10 cellular contexts compared by ENCODE assay signal in genomic region chr14:106850913-106851825, GRCh38.
DNase-seq lines count a peak whose midpoint lies in the region; ATAC-seq and TF ChIP-seq lines count a peak whose summit lies in the region.
"Had no signal": no experiment of that assay in that cellular context is flagged by ENCODE, and none has a peak within 500 bp of the region (broad histone marks: within the 10 kb centered on the region; RNA-seq: fewer than 3 reads in every experiment).

No MANE protein-coding gene starts in this region.

- peak overlapping the region; percentile 89 for H3K27ac ChIP-seq in SU-DHL-6 (ENCODE audit: low read depth, low read length)
- H3K27ac ChIP-seq in body of pancreas: no peak overlapping the region

- peak overlapping the region; percentile 87 for H3K9ac ChIP-seq in SU-DHL-6 (ENCODE audit: low read length)

- ATAC-seq in GM18498 (IDR thresholded peaks at IDR 0.05; ENCODE audit: unreplicated experiment): peak; percentile 64
- ATAC-seq in GM19463 (IDR thresholded peaks at IDR 0.05; ENCODE audit: unreplicated experiment): peak; percentile 49
- ATAC-seq in HG03108 (IDR thresholded peaks at IDR 0.05; ENCODE audit: unreplicated experiment): peak; percentile 43
- ATAC-seq in body of pancreas: no peak

- peak overlapping the region; percentile 98 for H3K4me2 ChIP-seq in SU-DHL-6 (ENCODE audit: low read depth, low read length, poor library complexity, severe bottlenecking)

- H4K20me1 ChIP-seq in SU-DHL-6 (ENCODE audit: low read depth, low read length): no peaks in the 10 kb centered on the region

- peaks cover 71% of the 10 kb centered on the region for H3F3A ChIP-seq in SU-DHL-6 (ENCODE audit: insufficient read depth)

- peak overlapping the region; percentile 60 for H3K4me3 ChIP-seq in SU-DHL-6 (ENCODE audit: insufficient read depth, low read length, poor library complexity, severe bottlenecking)
- H3K4me3 ChIP-seq in body of pancreas: no peak overlapping the region

- no peak overlapping the region for H2AFZ ChIP-seq in SU-DHL-6 (ENCODE audit: low read depth, low read length, severe bottlenecking)

- no peaks in the 10 kb centered on the region for H3K9me2 ChIP-seq in SU-DHL-6 (replicated peaks; ENCODE audit: insufficient read depth, low read length)

- H3K27me3 ChIP-seq in SU-DHL-6 (ENCODE audit: low read length): no peaks in the 10 kb centered on the region
- H3K27me3 ChIP-seq in body of pancreas: no peaks in the 10 kb centered on the region

- no peak for DNase-seq in activated naive CD4-positive, alpha-beta T cell treated with anti-CD3 and anti-CD28 coated beads, Interleukin-2, amount 50 U/mL, for 16 hours
- DNase-seq in SIG-M5 (lab: John Stamatoyannopoulos, UW) (no peak), body of pancreas (no peak), T-helper 1 cell (no peak)
- DNase-seq: DND-41, NCI-H2029 had no signal

- TF ChIP-seq POLR2A in body of pancreas (IDR thresholded peaks at IDR 0.05): no peak

- peaks cover 45% of the 10 kb centered on the region for H3K79me2 ChIP-seq in SU-DHL-6 (ENCODE audit: insufficient read depth, low read length)

- H3K9me3 ChIP-seq in SU-DHL-6 (ENCODE audit: insufficient read depth, low read length) (no peaks in the 10 kb centered on the region), body of pancreas (no peaks in the 10 kb centered on the region)

- H3K36me3 ChIP-seq in SU-DHL-6 (ENCODE audit: low read length): no peaks in the 10 kb centered on the region
- H3K36me3 ChIP-seq in body of pancreas (replicated peaks in 1 of 2; ENCODE audit: insufficient read depth in 1 of 2, low read depth in 2 of 2): no peaks in the 10 kb centered on the region

- no peak for TF ChIP-seq CTCF in SU-DHL-6 (IDR thresholded peaks at IDR 0.05; ENCODE audit: insufficient read depth, low read length, poor library complexity, severe bottlenecking)
- TF ChIP-seq CTCF in body of pancreas (IDR thresholded peaks at IDR 0.05): no peak

- intact Hi-C loops in body of pancreas (cut with DNase I): no loop called here

- WGBS in body of pancreas, 2 donors: 67 to 77% methylated on average over 19 to 20 of the region's 20 CpGs

- peaks cover 27% of the 10 kb centered on the region for H3K4me1 ChIP-seq in body of pancreas
